8 cellular contexts compared by ENCODE assay signal in the genomic region with DNA sequence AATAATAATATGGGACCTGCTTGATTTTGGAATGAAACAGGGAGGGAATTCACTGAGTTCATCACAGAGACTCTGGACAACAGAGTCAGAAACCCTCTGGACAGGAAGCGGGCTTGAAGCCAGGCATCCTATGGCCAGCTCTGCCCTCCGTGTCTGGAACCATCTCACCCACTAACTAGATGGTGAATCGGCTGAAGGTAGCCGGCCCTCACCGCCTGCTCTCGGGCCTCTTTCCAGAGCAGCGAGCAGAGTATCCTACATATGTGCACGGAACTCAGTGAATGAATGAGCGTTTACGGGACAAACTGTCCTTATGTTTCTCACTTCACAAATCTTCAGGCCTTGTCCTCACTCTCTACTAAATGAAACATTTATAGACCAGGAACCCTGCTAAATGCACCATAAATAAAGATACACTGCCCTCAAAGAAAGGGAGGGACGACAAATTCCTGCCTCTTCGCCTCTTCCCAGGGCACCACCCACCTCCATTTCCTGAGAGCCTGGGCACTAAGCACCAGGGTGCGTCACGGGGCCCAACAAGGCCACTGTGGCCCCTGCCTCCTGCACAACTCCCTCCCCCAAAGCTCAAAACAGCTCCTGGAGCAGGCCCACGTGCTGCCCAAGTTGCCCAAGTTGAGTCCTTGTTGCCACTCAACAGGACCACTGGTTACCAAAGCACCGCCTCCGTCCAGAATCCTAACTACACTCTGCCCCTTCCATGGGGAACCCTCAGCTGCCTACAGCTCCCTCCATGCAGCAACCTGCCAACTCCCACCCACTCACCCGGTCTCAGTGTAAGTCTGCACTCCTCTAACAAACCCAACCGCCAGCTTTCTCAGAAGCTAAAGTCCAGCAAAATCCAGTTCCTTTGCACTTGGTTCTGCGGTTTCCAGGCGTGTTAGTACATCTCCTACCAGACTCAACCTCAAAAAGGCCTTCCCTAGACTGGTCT. TPM values are rescaled to one million over a fixed set of nuclear protein-coding genes. Genes with fewer than 3 reads are reported as not detected.
DNase-seq lines count a peak whose midpoint lies in the region; ATAC-seq and TF ChIP-seq lines count a peak whose summit lies in the region.

No MANE protein-coding gene starts in this region.

- H3K36me3 ChIP-seq in duodenal mucosa (ENCODE audit: control insufficient read depth in 1 of 2, insufficient read depth in 2 of 2, low read length in 2 of 2): no peaks in the 10 kb centered on the region

- peaks cover 28% of the 10 kb centered on the region for H3K36me3 Mint-ChIP-seq in Calu3 (ENCODE audit: insufficient read depth, unreplicated experiment)
- H3K36me3 Mint-ChIP-seq in nephron (ENCODE audit: low read depth): no peaks in the 10 kb centered on the region

- peak overlapping the region; percentile 30 to 39 for H3K9ac ChIP-seq in duodenal mucosa (ENCODE audit: low read depth in 1 of 2, low read length in 2 of 2)

- H3K27ac ChIP-seq in duodenal mucosa (ENCODE audit: low read depth, low read length): no peak overlapping the region

- H3K4me1 ChIP-seq in duodenal mucosa (ENCODE audit: control insufficient read depth in 1 of 2, insufficient read depth in 2 of 2, low read length in 2 of 2): peaks cover 15 to 20% of the 10 kb centered on the region in 2 donors

- H3K27ac Mint-ChIP-seq in Calu3 (ENCODE audit: unreplicated experiment) (peak overlapping the region; percentile 29), nephron (peak overlapping the region; percentile 17 to 46 (median 40))

- no peak for TF ChIP-seq CTCF in Calu3 (IDR thresholded peaks at IDR 0.05; ENCODE audit: unreplicated experiment)
- TF ChIP-seq CTCF in nephron (IDR thresholded peaks at IDR 0.05; ENCODE audit: unreplicated experiment in 3 of 3): no peak

- H3K4me3 ChIP-seq in duodenal mucosa (ENCODE audit: low read depth in 1 of 2, low read length in 2 of 2): peak overlapping the region; percentile 74 to 75

- no peaks in the 10 kb centered on the region for H3K27me3 ChIP-seq in duodenal mucosa (ENCODE audit: control insufficient read depth in 1 of 2, insufficient read depth in 2 of 2, low read length in 2 of 2)

- H3K27me3 Mint-ChIP-seq in Calu3 (ENCODE audit: unreplicated experiment) (no peaks in the 10 kb centered on the region), nephron (ENCODE audit: low read depth) (no peaks in the 10 kb centered on the region)

- H3K9me3 Mint-ChIP-seq in Calu3 (ENCODE audit: low read depth, unreplicated experiment) (no peaks in the 10 kb centered on the region), nephron (no peaks in the 10 kb centered on the region)

- DNase-seq in Calu3 (peak; percentile 36), NCI-H526 treated with DMSO at 0.1 percent for 48 hours (lab: John Stamatoyannopoulos, UW) (peak; percentile 20), 8988T (no peak), NAMALWA (ENCODE audit: low spot score) (no peak), NK-92 (lab: John Stamatoyannopoulos, UW; ENCODE audit: unreplicated experiment) (no peak)

- H3K4me3 Mint-ChIP-seq in Calu3 (ENCODE audit: low read depth, unreplicated experiment) (peak overlapping the region; percentile 78), nephron (peak overlapping the region; percentile 78 to 82 (median 81))

- CTCF ChIA-PET in Calu3 (lab: Charles Lee): interaction anchor here (1.7 kb wide), 1 partner anchor 29 kb away, joined by 6 read pairs; no protein-coding TSS in a partner anchor

- no TSS peak for BruUV-seq in Calu3 (replicated peaks; lab: Mats Ljungman, UMichigan)

- intact Hi-C loops in Calu3 (cut with micrococcal nuclease; ENCODE audit: unreplicated experiment): loop anchor here (5.0 kb wide), 1 partner anchor 53 kb away; no protein-coding TSS in a partner anchor

- H3K4me1 Mint-ChIP-seq in Calu3 (ENCODE audit: low read depth, unreplicated experiment) (peaks cover 58% of the 10 kb centered on the region), nephron (peaks cover 67% of the 10 kb centered on the region)

- no peaks in the 10 kb centered on the region for H3K9me3 ChIP-seq in duodenal mucosa (ENCODE audit: control insufficient read depth in 1 of 2, low read length in 2 of 2)

- no peak for ATAC-seq in activated CD4-positive, CD25-positive, alpha-beta regulatory T cell treated with anti-CD3 and anti-CD28 coated beads, Interleukin-2, amount 50 U/mL, for 24 hours

RNA-seq across cellular contexts. Expression of gene TBC1D8, which starts 1.7 kb away (rescaled TPM):
- total RNA-seq in Calu3 (2022): 17.0 and 25.3 TPM in 2 replicates

Comparison
In these comparisons a context has a peak if more than half of its experiments do, and no peak if none do; other contexts are left out.
1. DNase-seq: peak in Calu3 (single experiment) and NCI-H526 treated with DMSO at 0.1 percent for 48 hours (single experiment); none in 8988T (single experiment), NAMALWA (single experiment) and NK-92 (single experiment).